Comparison of ENCODE assay signal across 8 cellular contexts in genomic region chr7:99407849-99408346, GRCh38. TPM values are rescaled to one million over a fixed set of nuclear protein-coding genes. Genes with fewer than 3 reads are reported as not detected.
DNase-seq lines count a peak whose midpoint lies in the region; ATAC-seq lines count a peak whose summit lies in the region.

No MANE protein-coding gene starts in this region.

- DNase-seq in NCI-H1105 treated with DMSO at 0.1 percent for 48 hours (lab: John Stamatoyannopoulos, UW) (peak; percentile 28), NCI-H1105 (lab: John Stamatoyannopoulos, UW) (no peak), HPDE6-E6E7 (ENCODE audit: extremely low spot score) (peak; percentile 48), T-helper 22 cell (ENCODE audit: low read depth) (peak; percentile 18), cerebellum (ENCODE audit: low spot score) (peak; percentile 15), left colon (peak; percentile 62 to 63), NCI-H1048 (lab: John Stamatoyannopoulos, UW) (no peak)
- peak; percentile 32 to 33 for DNase-seq in stimulated activated CD4-positive, alpha-beta T cell treated with anti-CD3 and anti-CD28 coated beads, Interleukin-2, amount 100 ng/mL, for 48 hours

- intact Hi-C loops in left colon (cut with DNase I, micrococcal nuclease) = no loop called here

- peak; percentile 53 for ATAC-seq in left colon

RNA-seq across cellular contexts. Expression of gene PDAP1, which starts 0.5 kb away (rescaled TPM):
- total RNA-seq in cerebellum (15.3 TPM), left colon (10 to 100 TPM; 74.2 to 81.6 TPM)

RNA-seq across cellular contexts. Expression of gene BUD31, which starts 0.9 kb away (rescaled TPM):
- total RNA-seq in cerebellum (34.9 TPM), left colon (10 to 100 TPM; 69.9 to 79.0 TPM)

RNA-seq across cellular contexts. Expression of gene PTCD1, which starts 30.7 kb away (rescaled TPM):
- total RNA-seq in cerebellum (6.0 TPM), left colon (1 to 10 TPM; 5.2 to 6.0 TPM)

RNA-seq across cellular contexts. Expression of gene CPSF4, which starts 30.8 kb away (rescaled TPM):
- total RNA-seq in cerebellum (36.0 TPM), left colon (10 to 100 TPM; 18.6 to 26.0 TPM)

RNA-seq across cellular contexts. Expression of gene ARPC1B, which starts 33.4 kb away (rescaled TPM):
- 14.4 TPM for total RNA-seq in cerebellum
- 100 to 1,000 TPM; 143 to 170 TPM for total RNA-seq in left colon

Comparison
In these comparisons a context has a peak if more than half of its experiments do, and no peak if none do; other contexts are left out.
1. DNase-seq: peak in NCI-H1105 treated with DMSO at 0.1 percent for 48 hours (single experiment), HPDE6-E6E7 (single experiment), T-helper 22 cell (single experiment), cerebellum (single experiment), left colon (2 of 2) and stimulated activated CD4-positive, alpha-beta T cell treated with anti-CD3 and anti-CD28 coated beads, Interleukin-2, amount 100 ng/mL, for 48 hours (2 of 2); none in NCI-H1105 (single experiment) and NCI-H1048 (single experiment).